ENCODE assay signal across 20 cellular contexts in genomic region chr4:82776925-82777542, GRCh38. TPM values are rescaled to one million over a fixed set of nuclear protein-coding genes. Genes with fewer than 3 reads are reported as not detected.
DNase-seq lines count a peak whose midpoint lies in the region; ATAC-seq and TF ChIP-seq lines count a peak whose summit lies in the region.
"Had no signal": no experiment of that assay in that cellular context is flagged by ENCODE, and none has a peak within 500 bp of the region (broad histone marks: within the 10 kb centered on the region; RNA-seq: fewer than 3 reads in every experiment).

No MANE protein-coding gene starts in this region.

- no peak overlapping the region for H3K9ac ChIP-seq in SK-N-SH

- H3K79me2 ChIP-seq in SK-N-SH (ENCODE audit: insufficient read depth) = peaks cover 67% of the 10 kb centered on the region

- peak overlapping the region; percentile 57 for H3K27ac Mint-ChIP-seq in neural crest cell (ENCODE audit: unreplicated experiment)
- H3K27ac Mint-ChIP-seq in stimulated activated naive CD8-positive, alpha-beta T cell treated with anti-CD3 and anti-CD28 coated beads, Interleukin-15, amount 100 ng/mL, for 72 hours = no peak overlapping the region
- H3K27ac Mint-ChIP-seq: naive thymus-derived CD4-positive, alpha-beta T cell had no signal

- peaks cover 18 to 25% of the 10 kb centered on the region in 2 experiments for H3K4me1 ChIP-seq in SK-N-SH (ENCODE audit: control insufficient read depth in 1 of 2, insufficient read depth in 2 of 2, low read depth in 1 of 2, low read length in 1 of 2)
- H3K4me1 ChIP-seq in effector memory CD4-positive, alpha-beta T cell (ENCODE audit: control insufficient read depth, insufficient read depth, low read length, poor library complexity, severe bottlenecking) = no peaks in the 10 kb centered on the region
- H3K4me1 ChIP-seq: psoas muscle had no signal

- no peak for ATAC-seq in stimulated activated naive CD8-positive, alpha-beta T cell treated with anti-CD3 and anti-CD28 coated beads, Interleukin-15, amount 100 ng/mL, for 72 hours
- ATAC-seq in GM21447 (IDR thresholded peaks at IDR 0.05; ENCODE audit: unreplicated experiment) = no peak
- ATAC-seq: body of pancreas; naive thymus-derived CD4-positive, alpha-beta T cell; psoas muscle had no signal

- peak overlapping the region; percentile 24 to 31; a peak in 2 of 4 replicates for H3K27ac ChIP-seq in SK-N-SH (ENCODE audit: low read depth in 2 of 2, low read length in 1 of 2)
- no peak overlapping the region for H3K27ac ChIP-seq in effector memory CD4-positive, alpha-beta T cell (ENCODE audit: insufficient read depth, low read length, poor library complexity, severe bottlenecking)
- H3K27ac ChIP-seq: left ventricle myocardium inferior, psoas muscle, SJSA1 had no signal

- H3K9me3 Mint-ChIP-seq in neural crest cell = no peaks in the 10 kb centered on the region
- no peaks in the 10 kb centered on the region for H3K9me3 Mint-ChIP-seq in stimulated activated naive CD8-positive, alpha-beta T cell treated with anti-CD3 and anti-CD28 coated beads, Interleukin-15, amount 100 ng/mL, for 72 hours
- H3K9me3 Mint-ChIP-seq: naive thymus-derived CD4-positive, alpha-beta T cell had no signal

- H2AFZ ChIP-seq in SK-N-SH (ENCODE audit: low read depth) = no peak overlapping the region

- CTCF ChIA-PET in SK-N-SH (lab: Yijun Ruan, JAX) = interaction anchor here (0.5 to 1.4 kb wide), 2 partner anchors 26 to 56 kb away, joined by 3 read pairs; no protein-coding TSS in a partner anchor

- in situ Hi-C loops in GM13976 (cut with MboI; ENCODE audit: low sequenced_read_pairs, unreplicated experiment) = no loop called here

- DNase-seq in AG20443 (ENCODE audit: low spot score) (peak; percentile 48), SK-N-SH (no peak), fibroblast of mammary gland (ENCODE audit: low read depth) (peak; percentile 27), neural crest cell (ENCODE audit: low read depth, low spot score) (no peak), GM13976 (ENCODE audit: low spot score) (no peak)
- DNase-seq in stimulated activated naive CD8-positive, alpha-beta T cell treated with anti-CD3 and anti-CD28 coated beads, Interleukin-15, amount 100 ng/mL, for 72 hours = no peak
- no peak for DNase-seq in effector memory CD4-positive, alpha-beta T cell
- DNase-seq: ACHN; activated CD4-positive, alpha-beta T cell treated with anti-CD3 and anti-CD28 coated beads for 1 hour; activated naive CD4-positive, alpha-beta T cell; body of pancreas; left ventricle myocardium inferior; naive thymus-derived CD4-positive, alpha-beta T cell; NCI-H1694; psoas muscle; stimulated activated CD4-positive, alpha-beta T cell treated with anti-CD3 and anti-CD28 coated beads, Interleukin-12 subunit alpha, Interleukin-12 subunit beta, amount 100 ng/mL, for 4 hours; stimulated activated naive CD4-positive, alpha-beta T cell; T1000 had no signal

- H3F3A ChIP-seq in SK-N-SH (replicated peaks; ENCODE audit: insufficient read depth) = no peaks in the 10 kb centered on the region

- no peaks in the 10 kb centered on the region for H3K4me1 Mint-ChIP-seq in neural crest cell
- peaks cover 6% of the 10 kb centered on the region for H3K4me1 Mint-ChIP-seq in stimulated activated naive CD8-positive, alpha-beta T cell treated with anti-CD3 and anti-CD28 coated beads, Interleukin-15, amount 100 ng/mL, for 72 hours
- H3K4me1 Mint-ChIP-seq: naive thymus-derived CD4-positive, alpha-beta T cell had no signal

- TF ChIP-seq CTCF in SK-N-SH (IDR thresholded peaks at IDR 0.05) = no peak
- no peak for TF ChIP-seq CTCF in fibroblast of mammary gland (conservative IDR thresholded peaks at IDR 0.05; ENCODE audit: control insufficient read depth, insufficient read depth, low read depth, low read length)
- no peak for TF ChIP-seq CTCF in neural crest cell (conservative IDR thresholded peaks at IDR 0.05)
- TF ChIP-seq CTCF in GM13976 (IDR thresholded peaks at IDR 0.05; ENCODE audit: borderline replicate concordance, control extremely low read depth, extremely low read depth, insufficient read depth, missing control alignments) = no peak

- no peak for TF ChIP-seq EP300 in SK-N-SH (IDR thresholded peaks at IDR 0.05; ENCODE audit: borderline replicate concordance in 1 of 2, low read depth in 1 of 2, low read length in 1 of 2)

- no peaks in the 10 kb centered on the region; the same call in 1 of the 2 replicates for H4K20me1 ChIP-seq in SK-N-SH (ENCODE audit: insufficient read depth)

- H3K36me3 Mint-ChIP-seq in neural crest cell (ENCODE audit: low read depth) = peaks cover 7% of the 10 kb centered on the region
- H3K36me3 Mint-ChIP-seq: naive thymus-derived CD4-positive, alpha-beta T cell had no signal

- WGBS in SK-N-SH (ENCODE audit: low lambda C conversion rate) = 63% methylated on average over 5 of the region's 5 CpGs

- H3K9me3 ChIP-seq in SK-N-SH = no peaks in the 10 kb centered on the region
- no peaks in the 10 kb centered on the region for H3K9me3 ChIP-seq in effector memory CD4-positive, alpha-beta T cell (ENCODE audit: control insufficient read depth, low read length)
- H3K9me3 ChIP-seq: body of pancreas, left ventricle myocardium inferior, psoas muscle, SJSA1 had no signal

- H3K4me2 ChIP-seq in SK-N-SH = no peak overlapping the region

- no peak overlapping the region for H3K4me3 Mint-ChIP-seq in neural crest cell
- no peak overlapping the region for H3K4me3 Mint-ChIP-seq in stimulated activated naive CD8-positive, alpha-beta T cell treated with anti-CD3 and anti-CD28 coated beads, Interleukin-15, amount 100 ng/mL, for 72 hours
- H3K4me3 Mint-ChIP-seq: naive thymus-derived CD4-positive, alpha-beta T cell had no signal

- no peaks in the 10 kb centered on the region for H3K27me3 Mint-ChIP-seq in neural crest cell (ENCODE audit: low read depth)
- no peaks in the 10 kb centered on the region for H3K27me3 Mint-ChIP-seq in stimulated activated naive CD8-positive, alpha-beta T cell treated with anti-CD3 and anti-CD28 coated beads, Interleukin-15, amount 100 ng/mL, for 72 hours

- H3K4me3 ChIP-seq in SK-N-SH (ENCODE audit: low read depth in 2 of 2, low read length in 1 of 2) = no peak overlapping the region
- H3K4me3 ChIP-seq in fibroblast of mammary gland (ENCODE audit: control insufficient read depth, low read depth, low read length) = no peak overlapping the region
- H3K4me3 ChIP-seq in effector memory CD4-positive, alpha-beta T cell (ENCODE audit: insufficient read depth, low read depth, low read length, poor library complexity, severe bottlenecking) = no peak overlapping the region
- H3K4me3 ChIP-seq: body of pancreas, left ventricle myocardium inferior, psoas muscle, SJSA1 had no signal

- H3K36me3 ChIP-seq in SK-N-SH (replicated peaks in 1 of 2; ENCODE audit: control insufficient read depth in 1 of 2, insufficient read depth in 2 of 2, low read length in 1 of 2) = peaks cover 0 to 5% of the 10 kb centered on the region in 2 experiments
- no peaks in the 10 kb centered on the region for H3K36me3 ChIP-seq in effector memory CD4-positive, alpha-beta T cell (ENCODE audit: control insufficient read depth, insufficient read depth, low read length)
- H3K36me3 ChIP-seq: left ventricle myocardium inferior, SJSA1 had no signal

- no peaks in the 10 kb centered on the region for H3K9me2 ChIP-seq in SK-N-SH

- no peak for TF ChIP-seq RAD21 in SK-N-SH (IDR thresholded peaks at IDR 0.05; ENCODE audit: low read length)

- no peaks in the 10 kb centered on the region for H3K27me3 ChIP-seq in SK-N-SH (ENCODE audit: insufficient read depth)
- no peaks in the 10 kb centered on the region for H3K27me3 ChIP-seq in effector memory CD4-positive, alpha-beta T cell (replicated peaks; ENCODE audit: control insufficient read depth, insufficient read depth, low read length, poor library complexity, severe bottlenecking)
- H3K27me3 ChIP-seq: body of pancreas, SJSA1 had no signal

- POLR2A ChIA-PET in SK-N-SH (lab: Yijun Ruan, JAX) = no interaction called here

TF ChIP-seq in SK-N-SH, 30 proteins besides CTCF, POLR2A, EP300 and RAD21 (continues in another document):
- TF ChIP-seq MXI1 (IDR thresholded peaks at IDR 0.05; ENCODE audit: low read depth, low read length) (no peak), JUND (IDR thresholded peaks at IDR 0.05) (no peak), GATA2 (CRISPR knock-in tag; IDR thresholded peaks at IDR 0.05) (no peak), POLR2AphosphoS5 (IDR thresholded peaks at IDR 0.05; ENCODE audit: low read depth, low read length) (no peak), GABPA (IDR thresholded peaks at IDR 0.05; ENCODE audit: low read depth) (no peak), EZH2phosphoT487 (IDR thresholded peaks at IDR 0.05; ENCODE audit: borderline replicate concordance, low read depth) (no peak), NFIC (IDR thresholded peaks at IDR 0.05; ENCODE audit: borderline replicate concordance) (peak; percentile 66), USF2 (IDR thresholded peaks at IDR 0.05; ENCODE audit: borderline replicate concordance, low read depth, low read length) (no peak), TCF12 (IDR thresholded peaks at IDR 0.05) (peak; percentile 42), SMC3 (IDR thresholded peaks at IDR 0.05; ENCODE audit: low read depth, low read length) (no peak), RXRA (IDR thresholded peaks at IDR 0.05; ENCODE audit: borderline replicate concordance, low read depth) (no peak), ELF1 (IDR thresholded peaks at IDR 0.05) (no peak)
- TF ChIP-seq, protein P1, sequence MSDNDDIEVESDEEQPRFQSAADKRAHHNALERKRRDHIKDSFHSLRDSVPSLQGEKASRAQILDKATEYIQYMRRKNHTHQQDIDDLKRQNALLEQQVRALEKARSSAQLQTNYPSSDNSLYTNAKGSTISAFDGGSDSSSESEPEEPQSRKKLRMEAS (IDR thresholded peaks at IDR 0.05; ENCODE audit: low read depth) = no peak

RNA-seq across cellular contexts. Expression of gene SCD5, which starts 21.6 kb away (rescaled TPM):
- polyA plus RNA-seq in SK-N-SH (2012; rRNA removed) = 23.7 and 28.0 TPM in 2 replicates
- polyA plus RNA-seq in SK-N-SH (2012; cell fraction: cytosol; rRNA removed) = 25.6 and 27.2 TPM in 2 replicates
- polyA plus RNA-seq in SK-N-SH (2012; cell fraction: nucleus; rRNA removed) = 11.2 and 15.2 TPM in 2 replicates
- total RNA-seq in neural crest cell = 39.5 and 40.7 TPM in 2 replicates
- polyA plus RNA-seq: naive thymus-derived CD4-positive, alpha-beta T cell had no signal

Comparison
In these comparisons a context has a peak if more than half of its experiments do, and no peak if none do; other contexts are left out.
1. DNase-seq: peak in AG20443 (single experiment) and fibroblast of mammary gland (single experiment); none in SK-N-SH (single experiment), neural crest cell (single experiment), stimulated activated naive CD8-positive, alpha-beta T cell treated with anti-CD3 and anti-CD28 coated beads, Interleukin-15, amount 100 ng/mL, for 72 hours (0 of 2), effector memory CD4-positive, alpha-beta T cell (0 of 3) and GM13976 (single experiment).